26 cellular contexts compared by ENCODE assay signal in the genomic region with DNA sequence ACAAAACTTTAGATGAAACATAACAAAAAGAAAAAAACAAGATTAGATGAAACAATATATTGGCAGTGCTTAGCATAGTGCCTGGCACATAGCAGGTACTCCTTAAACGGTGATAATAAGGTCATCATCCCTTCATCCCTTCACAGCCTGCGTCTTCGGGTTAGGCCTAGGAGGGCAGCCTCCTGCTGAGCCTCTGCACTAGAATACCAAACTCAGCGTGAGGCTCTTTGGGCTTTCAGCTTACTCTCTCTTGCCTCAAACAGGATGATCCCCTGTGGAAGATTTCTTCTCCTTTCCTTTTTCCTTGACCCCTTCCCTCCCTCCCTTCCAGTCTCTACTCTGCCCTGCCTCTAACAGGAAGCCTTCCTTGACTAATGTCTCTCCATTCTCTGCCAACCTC. TPM values are rescaled to one million over a fixed set of nuclear protein-coding genes. Genes with fewer than 3 reads are reported as not detected.
A peak's percentile ranks its signal among the peaks of the same experiment; 100 is the strongest.
DNase-seq lines count a peak whose midpoint lies in the region; ATAC-seq, FAIRE-seq and TF ChIP-seq lines count a peak whose summit lies in the region.
"Had no signal": no experiment of that assay in that cellular context is flagged by ENCODE, and none has a peak within 500 bp of the region (broad histone marks: within the 10 kb centered on the region; RNA-seq: fewer than 3 reads in every experiment).

No MANE protein-coding gene starts in this region.

- no peak for TF ChIP-seq CTCF in astrocyte (IDR thresholded peaks at IDR 0.05; ENCODE audit: insufficient read depth, low read depth, low read length)
- TF ChIP-seq CTCF in HepG2 (CRISPR knock-in tag; IDR thresholded peaks at IDR 0.05), result no peak

- TF ChIP-seq RAD21 in HepG2 (CRISPR knock-in tag; IDR thresholded peaks at IDR 0.05), result no peak

- no peak for TF ChIP-seq EP300 in HepG2 (IDR thresholded peaks at IDR 0.05; ENCODE audit: low read depth in 2 of 2, low read length in 2 of 2)
- no peak for TF ChIP-seq EP300 in HepG2 (CRISPR knock-in tag; IDR thresholded peaks at IDR 0.05; ENCODE audit: borderline replicate concordance)

- ATAC-seq in HepG2 (no peak), GM19035 (IDR thresholded peaks at IDR 0.05; ENCODE audit: unreplicated experiment) (no peak)
- ATAC-seq in stimulated activated effector memory CD8-positive, alpha-beta T cell treated with anti-CD3 and anti-CD28 coated beads, Interleukin-12 subunit alpha, Interleukin-12 subunit beta, amount 100 ng/mL, for 72 hours, result no peak
- ATAC-seq in activated CD8-positive, alpha-beta memory T cell treated with anti-CD3 and anti-CD28 coated beads, Interleukin-2, amount 10 ng/mL, durations not matched to agents 7 days and 5 days, result no peak

- H3K9me3 Mint-ChIP-seq in astrocyte (ENCODE audit: unreplicated experiment), result no peaks in the 10 kb centered on the region
- no peaks in the 10 kb centered on the region for H3K9me3 Mint-ChIP-seq in stimulated activated effector memory CD8-positive, alpha-beta T cell treated with anti-CD3 and anti-CD28 coated beads, Interleukin-12 subunit alpha, Interleukin-12 subunit beta, amount 100 ng/mL, for 72 hours
- H3K9me3 Mint-ChIP-seq in activated CD8-positive, alpha-beta memory T cell treated with anti-CD3 and anti-CD28 coated beads, Interleukin-2, amount 10 ng/mL, durations not matched to agents 7 days and 5 days (ENCODE audit: low read depth), result no peaks in the 10 kb centered on the region
- H3K9me3 Mint-ChIP-seq: activated naive CD4-positive, alpha-beta T cell treated with anti-CD3 and anti-CD28 coated beads for 36 hours; T-helper 2 cell treated with Interferon-gamma antibody and Interleukin-4, amounts not matched to agents 5 μg/mL and 100 μg/mL, for 36 hours had no signal

- no peak for FAIRE-seq in astrocyte (lab: Jason Lieb, UNC)
- FAIRE-seq in HepG2 (lab: Jason Lieb, UNC), result no peak
- FAIRE-seq: GM12892, H54 had no signal

- BruUV-seq in HepG2 (replicated peaks; lab: Mats Ljungman, UMichigan), result no TSS peak

- in situ Hi-C loops in HepG2 (cut with HindIII; ENCODE audit: extremely low pct_ligation_motif_present, low pct_unique_long_range_greater_than_20kb), result no loop called here

- intact Hi-C loops in HepG2 (cut with micrococcal nuclease; ENCODE audit: unreplicated experiment), result no loop called here

- no peak overlapping the region for H3K27ac Mint-ChIP-seq in astrocyte (ENCODE audit: unreplicated experiment)
- peak overlapping the region; percentile 65 for H3K27ac Mint-ChIP-seq in stimulated activated effector memory CD8-positive, alpha-beta T cell treated with anti-CD3 and anti-CD28 coated beads, Interleukin-12 subunit alpha, Interleukin-12 subunit beta, amount 100 ng/mL, for 72 hours
- H3K27ac Mint-ChIP-seq in activated CD8-positive, alpha-beta memory T cell treated with anti-CD3 and anti-CD28 coated beads, Interleukin-2, amount 10 ng/mL, durations not matched to agents 7 days and 5 days, result no peak overlapping the region
- H3K27ac Mint-ChIP-seq: activated naive CD4-positive, alpha-beta T cell treated with anti-CD3 and anti-CD28 coated beads for 36 hours; CD4-positive, CD25-positive, alpha-beta regulatory T cell; T-helper 2 cell treated with Interferon-gamma antibody and Interleukin-4, amounts not matched to agents 5 μg/mL and 100 μg/mL, for 36 hours had no signal

- DNase-seq in DMS53 (lab: John Stamatoyannopoulos, UW), result peak; percentile 37
- DNase-seq in DMS53 treated with DMSO at 0.1 percent for 48 hours (lab: John Stamatoyannopoulos, UW; ENCODE audit: unreplicated experiment), result no peak
- DNase-seq in astrocyte (ENCODE audit: low read depth), result no peak
- DNase-seq in HepG2 (ENCODE audit: low spot score), result no peak
- no peak for DNase-seq in stimulated activated effector memory CD8-positive, alpha-beta T cell treated with anti-CD3 and anti-CD28 coated beads, Interleukin-12 subunit alpha, Interleukin-12 subunit beta, amount 100 ng/mL, for 72 hours (ENCODE audit: low spot score in 2 of 2)
- DNase-seq in activated CD8-positive, alpha-beta memory T cell treated with anti-CD3 and anti-CD28 coated beads, Interleukin-2, amount 10 ng/mL, durations not matched to agents 7 days and 5 days, result no peak
- DNase-seq in NCI-H1694 treated with DMSO at 0.1 percent for 48 hours (lab: John Stamatoyannopoulos, UW), result no peak
- DNase-seq: activated CD4-positive, alpha-beta T cell treated with anti-CD3 and anti-CD28 coated beads for 1 hour; activated CD8-positive, alpha-beta memory T cell treated with anti-CD3 and anti-CD28 coated beads, Interleukin-2, amount 50 U/mL, for 48 hours; activated naive CD4-positive, alpha-beta T cell treated with anti-CD3 and anti-CD28 coated beads for 36 hours; brain microvascular endothelial cell; CD4-positive, CD25-positive, alpha-beta regulatory T cell; dorsolateral prefrontal cortex; kidney glomerular epithelial cell; SHP77; transverse colon had no signal

- H3K27ac ChIP-seq in astrocyte (ENCODE audit: low read depth, low read length), result no peak overlapping the region
- H3K27ac ChIP-seq in HepG2 (ENCODE audit: extremely low read length, insufficient read depth, low read length), result no peak overlapping the region
- H3K27ac ChIP-seq: 22Rv1, brain microvascular endothelial cell, heart left ventricle, skin epidermis, transverse colon had no signal

- no peaks in the 10 kb centered on the region for H4K20me1 ChIP-seq in astrocyte (ENCODE audit: insufficient read depth, low read length)
- no peaks in the 10 kb centered on the region for H4K20me1 ChIP-seq in HepG2 (ENCODE audit: insufficient read depth, low read length)

- H3K36me3 ChIP-seq in astrocyte (ENCODE audit: insufficient read depth, low read length), result no peaks in the 10 kb centered on the region
- H3K36me3 ChIP-seq in HepG2 (replicated peaks in 1 of 2; ENCODE audit: control insufficient read depth in 1 of 2, insufficient read depth in 2 of 2, low read length in 2 of 2), result no peaks in the 10 kb centered on the region
- H3K36me3 ChIP-seq: brain microvascular endothelial cell, heart left ventricle, transverse colon had no signal

- 41% methylated on average over 4 of the region's 4 CpGs for WGBS in HepG2 (ENCODE audit: low lambda C conversion rate)

- H3K79me2 ChIP-seq in astrocyte (ENCODE audit: insufficient read depth, low read length) (no peaks in the 10 kb centered on the region), HepG2 (ENCODE audit: insufficient read depth, low read length) (no peaks in the 10 kb centered on the region)

- H3K4me3 Mint-ChIP-seq in astrocyte (ENCODE audit: unreplicated experiment), result peak overlapping the region; percentile 40
- H3K4me3 Mint-ChIP-seq in stimulated activated effector memory CD8-positive, alpha-beta T cell treated with anti-CD3 and anti-CD28 coated beads, Interleukin-12 subunit alpha, Interleukin-12 subunit beta, amount 100 ng/mL, for 72 hours, result no peak overlapping the region
- H3K4me3 Mint-ChIP-seq in activated CD8-positive, alpha-beta memory T cell treated with anti-CD3 and anti-CD28 coated beads, Interleukin-2, amount 10 ng/mL, durations not matched to agents 7 days and 5 days, result no peak overlapping the region
- H3K4me3 Mint-ChIP-seq: T-helper 2 cell treated with Interferon-gamma antibody and Interleukin-4, amounts not matched to agents 5 μg/mL and 100 μg/mL, for 36 hours had no signal

- no peak overlapping the region for H3K4me3 ChIP-seq in astrocyte (ENCODE audit: insufficient read depth, low read depth, low read length)
- H3K4me3 ChIP-seq in HepG2 (replicated peaks in 1 of 3; ENCODE audit: insufficient read depth in 1 of 3, low read depth in 2 of 3, low read length in 3 of 3), result peak overlapping the region in 2 of 3 experiments; percentile 52 to 62; a peak in 2 of 6 replicates

- H3K9ac ChIP-seq in astrocyte (ENCODE audit: low read length), result no peak overlapping the region
- H3K9ac ChIP-seq in HepG2 (ENCODE audit: insufficient read depth, low read depth, low read length), result no peak overlapping the region

- H3K9me3 ChIP-seq in astrocyte (ENCODE audit: insufficient read depth, low read depth, low read length) (no peaks in the 10 kb centered on the region), HepG2 (ENCODE audit: low read length) (no peaks in the 10 kb centered on the region)
- H3K9me3 ChIP-seq: heart left ventricle, transverse colon had no signal

- H2AFZ ChIP-seq in astrocyte (ENCODE audit: low read depth, low read length) (no peak overlapping the region), HepG2 (ENCODE audit: low read length) (no peak overlapping the region)

- peaks cover 5% of the 10 kb centered on the region for H3K27me3 ChIP-seq in astrocyte (ENCODE audit: insufficient read depth, low read length)
- peaks cover 4 to 16% of the 10 kb centered on the region in 2 experiments; a peak in 3 of 5 replicates for H3K27me3 ChIP-seq in HepG2 (ENCODE audit: control insufficient read depth in 1 of 2, insufficient read depth in 2 of 2, low read length in 2 of 2)

- TF ChIP-seq POLR2A in HepG2 (IDR thresholded peaks at IDR 0.05; ENCODE audit: insufficient read depth in 1 of 2, low read depth in 2 of 2, low read length in 2 of 2), result no peak

- peaks cover 34% of the 10 kb centered on the region for H3K27me3 Mint-ChIP-seq in astrocyte (ENCODE audit: low read depth, unreplicated experiment)
- peaks cover 58% of the 10 kb centered on the region for H3K27me3 Mint-ChIP-seq in activated CD8-positive, alpha-beta memory T cell treated with anti-CD3 and anti-CD28 coated beads, Interleukin-2, amount 10 ng/mL, durations not matched to agents 7 days and 5 days

- CTCF ChIA-PET in HepG2 (lab: Yijun Ruan, JAX; ENCODE audit: low intra/inter-chr PET ratio, low total read pairs), result no interaction called here
- CTCF ChIA-PET in activated CD8-positive, alpha-beta memory T cell treated with anti-CD3 and anti-CD28 coated beads, Interleukin-2, amount 10 ng/mL, durations not matched to agents 7 days and 5 days (lab: Charles Lee), result interaction anchor here (0.9 to 1.0 kb wide), 2 partner anchors 12 to 49 kb away, joined by 3 read pairs; no protein-coding TSS in a partner anchor

- H3K4me1 Mint-ChIP-seq in astrocyte (ENCODE audit: low read depth, unreplicated experiment), result peaks cover 13% of the 10 kb centered on the region
- peaks cover 6% of the 10 kb centered on the region for H3K4me1 Mint-ChIP-seq in stimulated activated effector memory CD8-positive, alpha-beta T cell treated with anti-CD3 and anti-CD28 coated beads, Interleukin-12 subunit alpha, Interleukin-12 subunit beta, amount 100 ng/mL, for 72 hours
- H3K4me1 Mint-ChIP-seq in activated CD8-positive, alpha-beta memory T cell treated with anti-CD3 and anti-CD28 coated beads, Interleukin-2, amount 10 ng/mL, durations not matched to agents 7 days and 5 days, result no peaks in the 10 kb centered on the region

- H3K4me2 ChIP-seq in astrocyte (ENCODE audit: low read length) (no peak overlapping the region), HepG2 (ENCODE audit: low read depth, low read length) (peak overlapping the region; percentile 80)

- POLR2A ChIA-PET in HepG2 (lab: Yijun Ruan, JAX), result interaction anchor here (0.9 to 3.0 kb wide), 2 partner anchors 12 to 14 kb away, joined by 3 to 14 read pairs; a partner anchor contains a TSS

- H3K4me1 ChIP-seq in astrocyte (ENCODE audit: insufficient read depth, low read length), result peaks cover 15% of the 10 kb centered on the region
- H3K4me1 ChIP-seq in HepG2 (ENCODE audit: insufficient read depth, low read length), result peaks cover 53% of the 10 kb centered on the region

- H3K36me3 Mint-ChIP-seq in astrocyte (ENCODE audit: low read depth, unreplicated experiment), result no peaks in the 10 kb centered on the region
- no peaks in the 10 kb centered on the region for H3K36me3 Mint-ChIP-seq in stimulated activated effector memory CD8-positive, alpha-beta T cell treated with anti-CD3 and anti-CD28 coated beads, Interleukin-12 subunit alpha, Interleukin-12 subunit beta, amount 100 ng/mL, for 72 hours
- H3K36me3 Mint-ChIP-seq in activated CD8-positive, alpha-beta memory T cell treated with anti-CD3 and anti-CD28 coated beads, Interleukin-2, amount 10 ng/mL, durations not matched to agents 7 days and 5 days, result no peaks in the 10 kb centered on the region
- H3K36me3 Mint-ChIP-seq: CD4-positive, CD25-positive, alpha-beta regulatory T cell had no signal

RNA-seq across cellular contexts. Expression of a gene that starts 14.4 kb away (rescaled TPM):
- 5.0 and 6.7 TPM in 2 replicates for total RNA-seq in astrocyte
- 0.76 and 1.00 TPM in 2 replicates for total RNA-seq in HepG2 (2016; rRNA removed; fragmentation: Illumina TruSeq; extraction: Trizol)
- total RNA-seq in HepG2 (2016; cell fraction: cytosol; rRNA removed; fragmentation: Illumina TruSeq; extraction: Trizol; ENCODE audit: low read depth), result 0.10 and 0.18 TPM in 2 replicates
- total RNA-seq in HepG2 (2016; cell fraction: insoluble cytoplasmic fraction; rRNA removed; fragmentation: Illumina TruSeq; extraction: Trizol), result 0.73 and 1.2 TPM in 2 replicates
- total RNA-seq in HepG2 (2016; cell fraction: membrane; rRNA removed; fragmentation: Illumina TruSeq; extraction: Trizol), result 0.53 and 0.62 TPM in 2 replicates
- 0.56 and 0.78 TPM in 2 replicates for total RNA-seq in HepG2 (2016; cell fraction: nucleus; rRNA removed; fragmentation: Illumina TruSeq; extraction: Trizol)
- polyA plus RNA-seq in HepG2 (2011; rRNA removed), result 0.82 and 1.2 TPM in 2 replicates
- 0.99 and 1.2 TPM in 2 replicates for polyA plus RNA-seq in HepG2 (2011; cell fraction: cytosol; rRNA removed)
- 0.87 and 1.0 TPM in 2 replicates for polyA plus RNA-seq in HepG2 (2011; cell fraction: nucleus; rRNA removed)
- polyA plus RNA-seq in HepG2 (2012), result 0.51 TPM in 2 replicates
- polyA plus RNA-seq in HepG2 (2016; cell fraction: cytosol; fragmentation: Illumina TruSeq; extraction: Trizol; ENCODE audit: low read depth), result 0.06 and 0.07 TPM in 2 replicates
- 1.6 TPM in 2 replicates for polyA plus RNA-seq in HepG2 (2016; cell fraction: insoluble cytoplasmic fraction; fragmentation: Illumina TruSeq; extraction: Trizol; ENCODE audit: low read depth)
- 0.46 and 0.47 TPM in 2 replicates for polyA plus RNA-seq in HepG2 (2016; cell fraction: membrane; fragmentation: Illumina TruSeq; extraction: Trizol; ENCODE audit: low read depth)
- polyA plus RNA-seq in HepG2 (2016; cell fraction: nucleus; fragmentation: Illumina TruSeq; extraction: Trizol; ENCODE audit: insufficient read depth, low read depth), result 1.3 and 1.4 TPM in 2 replicates
- polyA minus RNA-seq in HepG2 (2011; rRNA and poly(A)+ RNA removed; ENCODE audit: low replicate concordance), result 1.9 TPM in 1 of 2 replicates, not detected in the other
- 0.99 and 1.1 TPM in 2 replicates for polyA minus RNA-seq in HepG2 (2011; cell fraction: cytosol; rRNA and poly(A)+ RNA removed)
- 0.50 and 0.77 TPM in 2 replicates for polyA minus RNA-seq in HepG2 (2011; cell fraction: nucleus; rRNA and poly(A)+ RNA removed)
- total RNA-seq in activated CD8-positive, alpha-beta memory T cell treated with anti-CD3 and anti-CD28 coated beads, Interleukin-2, amount 10 ng/mL, durations not matched to agents 7 days and 5 days, result under 1 TPM; 0.40 to 0.73 TPM
- total RNA-seq: transverse colon had no signal

RNA-seq across cellular contexts. Expression of a gene that starts 25.0 kb away (rescaled TPM):
- not detected in 2 replicates for total RNA-seq in astrocyte
- not detected in 2 replicates for total RNA-seq in HepG2 (2016; rRNA removed; fragmentation: Illumina TruSeq; extraction: Trizol)
- not detected in 2 replicates for total RNA-seq in HepG2 (2016; cell fraction: cytosol; rRNA removed; fragmentation: Illumina TruSeq; extraction: Trizol; ENCODE audit: low read depth)
- not detected in 2 replicates for total RNA-seq in HepG2 (2016; cell fraction: insoluble cytoplasmic fraction; rRNA removed; fragmentation: Illumina TruSeq; extraction: Trizol)
- total RNA-seq in HepG2 (2016; cell fraction: membrane; rRNA removed; fragmentation: Illumina TruSeq; extraction: Trizol), result not detected in 2 replicates
- total RNA-seq in HepG2 (2016; cell fraction: nucleus; rRNA removed; fragmentation: Illumina TruSeq; extraction: Trizol), result not detected in 2 replicates
- 0.04 and 0.07 TPM in 2 replicates for polyA plus RNA-seq in HepG2 (2011; rRNA removed)
- 0.03 and 0.04 TPM in 2 replicates for polyA plus RNA-seq in HepG2 (2011; cell fraction: cytosol; rRNA removed)
- polyA plus RNA-seq in HepG2 (2011; cell fraction: nucleus; rRNA removed), result 0.16 and 0.33 TPM in 2 replicates
- polyA plus RNA-seq in HepG2 (2012), result not detected in 2 replicates
- not detected in 2 replicates for polyA plus RNA-seq in HepG2 (2016; cell fraction: cytosol; fragmentation: Illumina TruSeq; extraction: Trizol; ENCODE audit: low read depth)
- polyA plus RNA-seq in HepG2 (2016; cell fraction: insoluble cytoplasmic fraction; fragmentation: Illumina TruSeq; extraction: Trizol; ENCODE audit: low read depth), result not detected in 2 replicates
- polyA plus RNA-seq in HepG2 (2016; cell fraction: membrane; fragmentation: Illumina TruSeq; extraction: Trizol; ENCODE audit: low read depth), result not detected in 2 replicates
- polyA plus RNA-seq in HepG2 (2016; cell fraction: nucleus; fragmentation: Illumina TruSeq; extraction: Trizol; ENCODE audit: insufficient read depth, low read depth), result not detected in 2 replicates
- polyA minus RNA-seq in HepG2 (2011; rRNA and poly(A)+ RNA removed; ENCODE audit: low replicate concordance), result 0.05 and 0.18 TPM in 2 replicates
- polyA minus RNA-seq in HepG2 (2011; cell fraction: cytosol; rRNA and poly(A)+ RNA removed), result not detected in 2 replicates
- not detected in 2 replicates for polyA minus RNA-seq in HepG2 (2011; cell fraction: nucleus; rRNA and poly(A)+ RNA removed)
- total RNA-seq in activated CD8-positive, alpha-beta memory T cell treated with anti-CD3 and anti-CD28 coated beads, Interleukin-2, amount 10 ng/mL, durations not matched to agents 7 days and 5 days, result not detected
- total RNA-seq: activated naive CD4-positive, alpha-beta T cell treated with anti-CD3 and anti-CD28 coated beads for 36 hours; CD4-positive, CD25-positive, alpha-beta regulatory T cell; G401; heart left ventricle; mesenteric fat pad; NCI-H460; transverse colon had no signal
- polyA plus RNA-seq: CD4-positive, CD25-positive, alpha-beta regulatory T cell; heart left ventricle had no signal

RNA-seq across cellular contexts. Expression of a gene that starts 44.4 kb away (rescaled TPM):
- 0.95 and 1.3 TPM in 2 replicates for total RNA-seq in astrocyte
- total RNA-seq in HepG2 (2016; rRNA removed; fragmentation: Illumina TruSeq; extraction: Trizol), result not detected in 2 replicates
- not detected in 2 replicates for total RNA-seq in HepG2 (2016; cell fraction: cytosol; rRNA removed; fragmentation: Illumina TruSeq; extraction: Trizol; ENCODE audit: low read depth)
- total RNA-seq in HepG2 (2016; cell fraction: insoluble cytoplasmic fraction; rRNA removed; fragmentation: Illumina TruSeq; extraction: Trizol), result not detected in 2 replicates
- not detected in 2 replicates for total RNA-seq in HepG2 (2016; cell fraction: membrane; rRNA removed; fragmentation: Illumina TruSeq; extraction: Trizol)
- total RNA-seq in HepG2 (2016; cell fraction: nucleus; rRNA removed; fragmentation: Illumina TruSeq; extraction: Trizol), result not detected in 2 replicates
- not detected in 2 replicates for polyA plus RNA-seq in HepG2 (2011; rRNA removed)
- not detected in 2 replicates for polyA plus RNA-seq in HepG2 (2011; cell fraction: cytosol; rRNA removed)
- not detected in 2 replicates for polyA plus RNA-seq in HepG2 (2011; cell fraction: nucleus; rRNA removed)
- polyA plus RNA-seq in HepG2 (2012), result not detected in 2 replicates
- not detected in 2 replicates for polyA plus RNA-seq in HepG2 (2016; cell fraction: cytosol; fragmentation: Illumina TruSeq; extraction: Trizol; ENCODE audit: low read depth)
- polyA plus RNA-seq in HepG2 (2016; cell fraction: insoluble cytoplasmic fraction; fragmentation: Illumina TruSeq; extraction: Trizol; ENCODE audit: low read depth), result not detected in 2 replicates
- not detected in 2 replicates for polyA plus RNA-seq in HepG2 (2016; cell fraction: membrane; fragmentation: Illumina TruSeq; extraction: Trizol; ENCODE audit: low read depth)
- not detected in 2 replicates for polyA plus RNA-seq in HepG2 (2016; cell fraction: nucleus; fragmentation: Illumina TruSeq; extraction: Trizol; ENCODE audit: insufficient read depth, low read depth)
- polyA minus RNA-seq in HepG2 (2011; rRNA and poly(A)+ RNA removed; ENCODE audit: low replicate concordance), result 0.05 TPM in 1 of 2 replicates, not detected in the other
- polyA minus RNA-seq in HepG2 (2011; cell fraction: cytosol; rRNA and poly(A)+ RNA removed), result not detected in 2 replicates
- not detected in 2 replicates for polyA minus RNA-seq in HepG2 (2011; cell fraction: nucleus; rRNA and poly(A)+ RNA removed)
- total RNA-seq in activated CD8-positive, alpha-beta memory T cell treated with anti-CD3 and anti-CD28 coated beads, Interleukin-2, amount 10 ng/mL, durations not matched to agents 7 days and 5 days, result not detected
- total RNA-seq: activated naive CD4-positive, alpha-beta T cell treated with anti-CD3 and anti-CD28 coated beads for 36 hours; CD4-positive, CD25-positive, alpha-beta regulatory T cell; NCI-H460 had no signal
- polyA plus RNA-seq: CD4-positive, CD25-positive, alpha-beta regulatory T cell had no signal
